ENCODE assay signal across 2 cellular contexts in genomic region chr4:128668566-128668965, GRCh38.
TF ChIP-seq lines count a peak whose summit lies in the region.

No MANE protein-coding gene starts in this region.

TF ChIP-seq in GM23338, 12 proteins besides CTCF, POLR2A, EP300 and RAD21 (continued from another document):
- TF ChIP-seq REST (IDR thresholded peaks at IDR 0.05; ENCODE audit: unreplicated experiment) (no peak), CREB1 (CRISPR knock-in tag; IDR thresholded peaks at IDR 0.05; ENCODE audit: low read depth) (no peak), EZH2 (IDR thresholded peaks at IDR 0.05; ENCODE audit: low read depth, unreplicated experiment) (no peak), STAT1 (IDR thresholded peaks at IDR 0.05; ENCODE audit: unreplicated experiment) (no peak), JUNB (IDR thresholded peaks at IDR 0.05; ENCODE audit: unreplicated experiment) (no peak), POLR2AphosphoS5 (IDR thresholded peaks at IDR 0.05; ENCODE audit: low read depth) (no peak)
TF ChIP-seq in GM23338: peak in this region for 0.

TF ChIP-seq in H1, 55 proteins besides CTCF, POLR2A, EP300 and RAD21:
- TF ChIP-seq CHD7 (IDR thresholded peaks at IDR 0.05; ENCODE audit: insufficient replicate concordance, low read length) (no peak), ZNF274 (IDR thresholded peaks at IDR 0.05; ENCODE audit: borderline replicate concordance, extremely low read depth, low read length) (peak; percentile 64), SP1 (IDR thresholded peaks at IDR 0.05; ENCODE audit: low read depth, low read length) (no peak)
